ENCODE assay signal across 24 cellular contexts in genomic region chr14:25095784-25096390, GRCh38. TPM values are rescaled to one million over a fixed set of nuclear protein-coding genes. Genes with fewer than 3 reads are reported as not detected.
DNase-seq lines count a peak whose midpoint lies in the region; TF ChIP-seq lines count a peak whose summit lies in the region.
"Had no signal": no experiment of that assay in that cellular context is flagged by ENCODE, and none has a peak within 500 bp of the region (broad histone marks: within the 10 kb centered on the region; RNA-seq: fewer than 3 reads in every experiment).

No MANE protein-coding gene starts in this region.

- H2AFZ ChIP-seq in fibroblast of lung (ENCODE audit: low read length) (peak overlapping the region; percentile 43), neural progenitor cell (replicated peaks) (peak overlapping the region; percentile 38)

- no peak overlapping the region for H3K27ac ChIP-seq in BLaER1 treated with 17β-estradiol and CSF1 and Interleukin-3, amounts not matched to agents 10 nM and 100 nM
- H3K27ac ChIP-seq in fibroblast of lung (ENCODE audit: insufficient read depth, low read length): no peak overlapping the region
- no peak overlapping the region for H3K27ac ChIP-seq in neural progenitor cell
- no peak overlapping the region for H3K27ac ChIP-seq in coronary artery
- H3K27ac ChIP-seq: SJSA1, tibial nerve had no signal

- no peaks in the 10 kb centered on the region for H3F3A ChIP-seq in neural progenitor cell (ENCODE audit: low read depth)

- POLR2A ChIA-PET in MCF 10A (lab: Yijun Ruan, JAX): no interaction called here

- intact Hi-C loops in MCF 10A (cut with micrococcal nuclease): no loop called here

- H3K4me3 Mint-ChIP-seq in neural progenitor cell: no peak overlapping the region
- H3K4me3 Mint-ChIP-seq in MCF 10A (ENCODE audit: unreplicated experiment): no peak overlapping the region
- H3K4me3 Mint-ChIP-seq: activated naive CD4-positive, alpha-beta T cell treated with anti-CD3 and anti-CD28 coated beads, Interleukin-2, amount 10 ng/mL, durations not matched to agents 7 days and 5 days; activated T-cell treated with anti-CD3 and anti-CD28 coated beads, Interleukin-2, amount 50 U/mL, for 72 hours; stimulated activated naive CD8-positive, alpha-beta T cell treated with anti-CD3 and anti-CD28 coated beads, Interleukin-15, amount 100 ng/mL, for 72 hours had no signal

- H4K20me1 ChIP-seq in BLaER1 treated with 17β-estradiol and CSF1 and Interleukin-3, amounts not matched to agents 10 nM and 100 nM: no peaks in the 10 kb centered on the region
- H4K20me1 ChIP-seq in fibroblast of lung (ENCODE audit: control insufficient read depth, extremely low read depth, insufficient read depth, low read length): no peaks in the 10 kb centered on the region
- H4K20me1 ChIP-seq in neural progenitor cell (ENCODE audit: low read depth): no peaks in the 10 kb centered on the region

- no TSS peak for BruUV-seq in MCF 10A (replicated peaks; lab: Mats Ljungman, UMichigan)

- H3K9me3 ChIP-seq in BLaER1 treated with 17β-estradiol and CSF1 and Interleukin-3, amounts not matched to agents 10 nM and 100 nM (replicated peaks in 1 of 11): 0 out of 22 replicates have a peak, but pooled peaks cover 0 to 5% (median 0%) of the 10 kb centered on the region in 11 experiments
- H3K9me3 ChIP-seq in fibroblast of lung (ENCODE audit: control insufficient read depth, insufficient read depth, low read depth, low read length): no peaks in the 10 kb centered on the region
- H3K9me3 ChIP-seq in neural progenitor cell (ENCODE audit: low read depth): no peaks in the 10 kb centered on the region
- H3K9me3 ChIP-seq: SJSA1, tibial nerve had no signal

- CTCF ChIA-PET in MCF 10A (lab: Yijun Ruan, JAX): no interaction called here

- H3K4me2 ChIP-seq in BLaER1 treated with 17β-estradiol and CSF1 and Interleukin-3, amounts not matched to agents 10 nM and 100 nM: peak overlapping the region in 9 of 11 experiments; percentile 6 to 68 (median 55); a peak in 18 of 22 replicates
- H3K4me2 ChIP-seq in fibroblast of lung (ENCODE audit: extremely low read depth, insufficient read depth, low read length): no peak overlapping the region
- H3K4me2 ChIP-seq in neural progenitor cell: no peak overlapping the region

- H3K4me3 ChIP-seq in BLaER1 treated with 17β-estradiol and CSF1 and Interleukin-3, amounts not matched to agents 10 nM and 100 nM: no peak overlapping the region
- H3K4me3 ChIP-seq in fibroblast of lung (replicated peaks in 1 of 4; ENCODE audit: control extremely low read depth in 1 of 4, insufficient read depth in 1 of 4, low read depth in 3 of 4, low read length in 4 of 4) (no peak overlapping the region), neural progenitor cell (no peak overlapping the region), coronary artery (no peak overlapping the region)
- H3K4me3 ChIP-seq: SJSA1, tibial nerve had no signal

- no peak overlapping the region for H3K9ac ChIP-seq in BLaER1 treated with 17β-estradiol and CSF1 and Interleukin-3, amounts not matched to agents 10 nM and 100 nM
- H3K9ac ChIP-seq in fibroblast of lung (ENCODE audit: insufficient read depth, low read length): no peak overlapping the region
- H3K9ac ChIP-seq in neural progenitor cell: no peak overlapping the region

- H3K36me3 ChIP-seq in BLaER1 treated with 17β-estradiol and CSF1 and Interleukin-3, amounts not matched to agents 10 nM and 100 nM: no peaks in the 10 kb centered on the region
- no peaks in the 10 kb centered on the region for H3K36me3 ChIP-seq in fibroblast of lung (ENCODE audit: control insufficient read depth, insufficient read depth, low read length)
- H3K36me3 ChIP-seq in neural progenitor cell: no peaks in the 10 kb centered on the region
- H3K36me3 ChIP-seq: SJSA1, tibial nerve had no signal

- H3K27me3 Mint-ChIP-seq in neural progenitor cell (ENCODE audit: insufficient read depth, low read depth) (no peaks in the 10 kb centered on the region), MCF 10A (ENCODE audit: insufficient read depth, unreplicated experiment) (no peaks in the 10 kb centered on the region)

- peaks cover 0 to 30% (median 25%) of the 10 kb centered on the region in 10 experiments; a peak in 15 of 20 replicates for H3K4me1 ChIP-seq in BLaER1 treated with 17β-estradiol and CSF1 and Interleukin-3, amounts not matched to agents 10 nM and 100 nM
- H3K4me1 ChIP-seq in fibroblast of lung (ENCODE audit: control insufficient read depth, extremely low read depth, insufficient read depth, low read length) (peaks cover under 1% of the 10 kb centered on the region), neural progenitor cell (no peaks in the 10 kb centered on the region)
- H3K4me1 ChIP-seq: SJSA1, tibial nerve had no signal

- DNase-seq in MV-4-11 (lab: John Stamatoyannopoulos, UW) (peak; percentile 79), fibroblast of lung (ENCODE audit: low read depth in 2 of 2) (no peak), neural progenitor cell (ENCODE audit: low spot score) (no peak), NAMALWA (ENCODE audit: low spot score) (no peak), MCF 10A (ENCODE audit: unreplicated experiment) (no peak), coronary artery (ENCODE audit: low spot score) (no peak)
- DNase-seq in effector CD4-positive, alpha-beta T cell: no peak
- DNase-seq: ACHN; activated CD4-positive, alpha-beta T cell treated with anti-CD3 and anti-CD28 coated beads for 48 hours; activated naive CD4-positive, alpha-beta T cell treated with anti-CD3 and anti-CD28 coated beads, Interleukin-2, amount 10 ng/mL, durations not matched to agents 7 days and 5 days; activated T-cell treated with anti-CD3 and anti-CD28 coated beads, Interleukin-2, amount 50 U/mL, for 72 hours; C1 segment of cervical spinal cord; DMS 273 treated with DMSO at 0.1 percent for 48 hours; foreskin melanocyte; hippocampal formation; KG1; mammary epithelial cell; NCI-H2081; NCI-H446 treated with DMSO at 0.1 percent for 48 hours; stimulated activated naive CD8-positive, alpha-beta T cell treated with anti-CD3 and anti-CD28 coated beads, Interleukin-15, amount 100 ng/mL, for 72 hours had no signal

- no peaks in the 10 kb centered on the region for H3K36me3 Mint-ChIP-seq in neural progenitor cell
- H3K36me3 Mint-ChIP-seq in MCF 10A (ENCODE audit: insufficient read depth, unreplicated experiment): no peaks in the 10 kb centered on the region
- H3K36me3 Mint-ChIP-seq: activated naive CD4-positive, alpha-beta T cell treated with anti-CD3 and anti-CD28 coated beads, Interleukin-2, amount 10 ng/mL, durations not matched to agents 7 days and 5 days had no signal

- H3K9me3 Mint-ChIP-seq in neural progenitor cell (no peaks in the 10 kb centered on the region), MCF 10A (ENCODE audit: unreplicated experiment) (peaks cover 7% of the 10 kb centered on the region)
- H3K9me3 Mint-ChIP-seq: activated naive CD4-positive, alpha-beta T cell treated with anti-CD3 and anti-CD28 coated beads, Interleukin-2, amount 10 ng/mL, durations not matched to agents 7 days and 5 days; activated T-cell treated with anti-CD3 and anti-CD28 coated beads, Interleukin-2, amount 50 U/mL, for 72 hours; stimulated activated naive CD8-positive, alpha-beta T cell treated with anti-CD3 and anti-CD28 coated beads, Interleukin-15, amount 100 ng/mL, for 72 hours had no signal

- H3K79me2 ChIP-seq in fibroblast of lung (ENCODE audit: control insufficient read depth, insufficient read depth, low read length): no peaks in the 10 kb centered on the region
- H3K79me2 ChIP-seq in neural progenitor cell (ENCODE audit: low read depth): no peaks in the 10 kb centered on the region

- H3K4me1 Mint-ChIP-seq in neural progenitor cell (no peaks in the 10 kb centered on the region), MCF 10A (ENCODE audit: insufficient read depth, unreplicated experiment) (peaks cover 2% of the 10 kb centered on the region)
- H3K4me1 Mint-ChIP-seq: activated naive CD4-positive, alpha-beta T cell treated with anti-CD3 and anti-CD28 coated beads, Interleukin-2, amount 10 ng/mL, durations not matched to agents 7 days and 5 days; stimulated activated naive CD8-positive, alpha-beta T cell treated with anti-CD3 and anti-CD28 coated beads, Interleukin-15, amount 100 ng/mL, for 72 hours had no signal

- H3K27ac Mint-ChIP-seq in neural progenitor cell (no peak overlapping the region), MCF 10A (ENCODE audit: low read depth, unreplicated experiment) (no peak overlapping the region)
- H3K27ac Mint-ChIP-seq: activated naive CD4-positive, alpha-beta T cell treated with anti-CD3 and anti-CD28 coated beads, Interleukin-2, amount 10 ng/mL, durations not matched to agents 7 days and 5 days; activated T-cell treated with anti-CD3 and anti-CD28 coated beads, Interleukin-2, amount 50 U/mL, for 72 hours had no signal

- H3K27me3 ChIP-seq in BLaER1 treated with 17β-estradiol and CSF1 and Interleukin-3, amounts not matched to agents 10 nM and 100 nM: no peaks in the 10 kb centered on the region
- no peaks in the 10 kb centered on the region for H3K27me3 ChIP-seq in fibroblast of lung (ENCODE audit: control insufficient read depth, insufficient read depth, low read length)
- no peaks in the 10 kb centered on the region for H3K27me3 ChIP-seq in neural progenitor cell
- H3K27me3 ChIP-seq: SJSA1, tibial nerve had no signal

- TF ChIP-seq CTCF in fibroblast of lung (conservative IDR thresholded peaks at IDR 0.05 in 1 of 2, IDR thresholded peaks at IDR 0.05 in 1 of 2; ENCODE audit: low read depth in 1 of 2, low read length in 2 of 2) (no peak), neural progenitor cell (IDR thresholded peaks at IDR 0.05) (no peak), MCF 10A (IDR thresholded peaks at IDR 0.05; ENCODE audit: unreplicated experiment) (no peak), coronary artery (IDR thresholded peaks at IDR 0.05) (no peak)

RNA-seq across cellular contexts. Expression of gene STXBP6, which starts 45.9 kb away (rescaled TPM):
- total RNA-seq in fibroblast of lung: 4.5 and 7.7 TPM in 2 replicates
- polyA plus RNA-seq in fibroblast of lung: 17.8 and 39.0 TPM in 2 replicates
- polyA plus RNA-seq in fibroblast of lung (2012): 11.0 and 20.9 TPM in 2 replicates
- polyA minus RNA-seq in fibroblast of lung (ENCODE audit: low replicate concordance): 0.63 and 8.0 TPM in 2 replicates
- 5.9 and 11.0 TPM in 2 replicates for total RNA-seq in neural progenitor cell (ENCODE audit: low replicate concordance)
- total RNA-seq in MCF 10A (2022): not detected in 2 replicates
- total RNA-seq: activated T-cell treated with anti-CD3 and anti-CD28 coated beads, Interleukin-2, amount 50 U/mL, for 72 hours; T-helper 1 cell treated with Interleukin-12 subunit alpha and Interleukin-12 subunit beta and Interleukin-4 antibody, amounts not matched to agents 30 ng/mL and 1 ng/mL, for 36 hours had no signal

Comparison
In these comparisons a context has a peak if more than half of its experiments do, and no peak if none do; other contexts are left out.
1. H3K4me2 ChIP-seq: peak in BLaER1 treated with 17β-estradiol and CSF1 and Interleukin-3, amounts not matched to agents 10 nM and 100 nM (9 of 11); none in fibroblast of lung (single experiment) and neural progenitor cell (single experiment).